In the genomic region with DNA sequence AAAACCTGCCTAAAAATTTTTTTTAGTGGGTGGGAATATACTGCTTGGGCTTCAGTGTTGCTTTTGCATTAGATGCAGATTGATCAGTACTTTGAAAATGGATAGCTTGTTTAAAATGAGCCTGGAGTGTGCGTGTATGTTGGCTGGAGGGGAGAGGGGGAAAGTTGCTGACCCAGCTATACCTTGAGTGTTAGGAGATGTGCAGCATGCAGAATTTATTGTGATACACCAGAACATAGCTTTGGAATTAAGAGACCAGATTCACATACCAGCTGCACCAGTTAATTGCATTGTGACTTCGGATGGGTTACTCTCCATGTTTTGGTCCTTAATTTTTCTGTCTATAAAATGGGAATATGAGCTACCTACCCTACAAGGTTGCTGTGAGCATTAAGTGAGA, we compare ENCODE assay signal across 26 cellular contexts.
A peak's percentile ranks its signal among the peaks of the same experiment; 100 is the strongest.
DNase-seq lines count a peak whose midpoint lies in the region; ATAC-seq, FAIRE-seq and TF ChIP-seq lines count a peak whose summit lies in the region.
"Had no signal": no experiment of that assay in that cellular context is flagged by ENCODE, and none has a peak within 500 bp of the region (broad histone marks: within the 10 kb centered on the region; RNA-seq: fewer than 3 reads in every experiment).

No MANE protein-coding gene starts in this region.

- peak overlapping the region; percentile 16 for H3K4me3 Mint-ChIP-seq in activated naive CD4-positive, alpha-beta T cell treated with anti-CD3 and anti-CD28 coated beads, Interleukin-2, amount 50 U/mL, for 24 hours
- H3K4me3 Mint-ChIP-seq: activated B cell treated with CpG ODN at 0.5 μM for 24 hours, CD14-positive monocyte had no signal

- peaks cover 65% of the 10 kb centered on the region for H3K4me1 ChIP-seq in smooth muscle cell (ENCODE audit: low read depth)

- no peak for DNase-seq in activated naive CD4-positive, alpha-beta T cell treated with Interleukin-2 at 50 U/mL for 16 hours
- DNase-seq in HTR-8/SVneo (ENCODE audit: insufficient read length, low spot score), result no peak
- no peak for DNase-seq in dorsolateral prefrontal cortex
- no peak for DNase-seq in smooth muscle cell (lab: John Stamatoyannopoulos, UW; ENCODE audit: unreplicated experiment)
- DNase-seq in EL, result no peak
- DNase-seq in C1 segment of cervical spinal cord (lab: John Stamatoyannopoulos, UW), result no peak
- DNase-seq: activated B cell treated with CpG ODN at 0.5 μM for 24 hours; cortex of kidney; DMS53; GOT3; KBM-7; MV-4-11; NCI-H187; NCI-H2227 treated with DMSO at 0.1 percent for 48 hours; nucleus accumbens; retina; stimulated activated CD8-positive, alpha-beta memory T cell treated with anti-CD3 and anti-CD28 coated beads, Interleukin-4, amount 100 ng/mL, for 48 hours had no signal

- intact Hi-C loops in dorsolateral prefrontal cortex (cut with DNase I), result no loop called here

- no peaks in the 10 kb centered on the region for H3K27me3 Mint-ChIP-seq in activated naive CD4-positive, alpha-beta T cell treated with anti-CD3 and anti-CD28 coated beads, Interleukin-2, amount 50 U/mL, for 24 hours
- H3K27me3 Mint-ChIP-seq: activated B cell treated with CpG ODN at 0.5 μM for 24 hours had no signal

- H3K4me3 ChIP-seq in dorsolateral prefrontal cortex (no peak overlapping the region), smooth muscle cell (no peak overlapping the region)
- H3K4me3 ChIP-seq: GM12878, hepatocyte, SK-N-MC had no signal

- peak; percentile 49 for FAIRE-seq in HTR-8/SVneo (lab: Jason Lieb, UNC)
- FAIRE-seq: endothelial cell of umbilical vein, GM12878, RCC 7860 had no signal

- no peak overlapping the region for H3K4me2 ChIP-seq in smooth muscle cell

- WGBS in smooth muscle cell (ENCODE audit: low lambda C conversion rate), result 79% methylated on average over 2 of the region's 2 CpGs

- H3K27me3 ChIP-seq in dorsolateral prefrontal cortex (no peaks in the 10 kb centered on the region), smooth muscle cell (ENCODE audit: low read depth) (no peaks in the 10 kb centered on the region)
- H3K27me3 ChIP-seq: hepatocyte had no signal

- H3K36me3 ChIP-seq in smooth muscle cell (ENCODE audit: low read depth), result no peaks in the 10 kb centered on the region

- peaks cover 100% of the 10 kb centered on the region for H4K20me1 ChIP-seq in smooth muscle cell (ENCODE audit: low read depth)

- no peak for ATAC-seq in HG02981 (IDR thresholded peaks at IDR 0.05; ENCODE audit: unreplicated experiment)
- ATAC-seq: GM12878 had no signal

- no peaks in the 10 kb centered on the region for H3K9me3 Mint-ChIP-seq in activated naive CD4-positive, alpha-beta T cell treated with anti-CD3 and anti-CD28 coated beads, Interleukin-2, amount 50 U/mL, for 24 hours
- H3K9me3 Mint-ChIP-seq: activated B cell treated with CpG ODN at 0.5 μM for 24 hours; activated T-helper 2 cell treated with anti-CD3 and anti-CD28 coated beads, Interferon-gamma antibody, Interleukin-2, Interleukin-4, amounts not matched to agents 10 μg/mL and 5 μg/mL and 100 μg/mL, durations not matched to agents 14 hours and 24 hours and 36 hours; CD14-positive monocyte had no signal

- H2AFZ ChIP-seq in smooth muscle cell (ENCODE audit: low read depth), result no peak overlapping the region
- H2AFZ ChIP-seq: hepatocyte had no signal

- H3K79me2 ChIP-seq in smooth muscle cell (ENCODE audit: low read depth), result peaks cover 100% of the 10 kb centered on the region

- H3K27ac Mint-ChIP-seq in activated naive CD4-positive, alpha-beta T cell treated with anti-CD3 and anti-CD28 coated beads, Interleukin-2, amount 50 U/mL, for 24 hours, result peak overlapping the region; percentile 8
- H3K27ac Mint-ChIP-seq: activated T-helper 2 cell treated with anti-CD3 and anti-CD28 coated beads, Interferon-gamma antibody, Interleukin-2, Interleukin-4, amounts not matched to agents 10 μg/mL and 5 μg/mL and 100 μg/mL, durations not matched to agents 14 hours and 24 hours and 36 hours had no signal

- H3K36me3 Mint-ChIP-seq in activated naive CD4-positive, alpha-beta T cell treated with anti-CD3 and anti-CD28 coated beads, Interleukin-2, amount 50 U/mL, for 24 hours, result no peaks in the 10 kb centered on the region

- H3K9ac ChIP-seq in smooth muscle cell (ENCODE audit: low read depth), result no peak overlapping the region

- H3K4me1 Mint-ChIP-seq in activated naive CD4-positive, alpha-beta T cell treated with anti-CD3 and anti-CD28 coated beads, Interleukin-2, amount 50 U/mL, for 24 hours, result peaks cover 95% of the 10 kb centered on the region

- peaks cover 17% of the 10 kb centered on the region for H3F3A ChIP-seq in smooth muscle cell (ENCODE audit: low read depth)

- H3K9me3 ChIP-seq in smooth muscle cell (replicated peaks; ENCODE audit: low read depth), result no peaks in the 10 kb centered on the region

- H3K27ac ChIP-seq in dorsolateral prefrontal cortex (peak overlapping the region in 33 of 59 donors; percentile 6 to 88 (median 71)), smooth muscle cell (ENCODE audit: low read depth) (peak overlapping the region; percentile 84)
- H3K27ac ChIP-seq: SK-N-MC had no signal

- TF ChIP-seq CTCF in dorsolateral prefrontal cortex (IDR thresholded peaks at IDR 0.05 in 54 of 56, conservative IDR thresholded peaks at IDR 0.05 in 2 of 56; ENCODE audit: low read depth in 1 of 56, partially characterized antibody in 56 of 56) (no peak), smooth muscle cell (IDR thresholded peaks at IDR 0.05; ENCODE audit: borderline replicate concordance, insufficient read depth, poor library complexity, severe bottlenecking) (no peak)
